23 cellular contexts compared by ENCODE assay signal in the genomic region with DNA sequence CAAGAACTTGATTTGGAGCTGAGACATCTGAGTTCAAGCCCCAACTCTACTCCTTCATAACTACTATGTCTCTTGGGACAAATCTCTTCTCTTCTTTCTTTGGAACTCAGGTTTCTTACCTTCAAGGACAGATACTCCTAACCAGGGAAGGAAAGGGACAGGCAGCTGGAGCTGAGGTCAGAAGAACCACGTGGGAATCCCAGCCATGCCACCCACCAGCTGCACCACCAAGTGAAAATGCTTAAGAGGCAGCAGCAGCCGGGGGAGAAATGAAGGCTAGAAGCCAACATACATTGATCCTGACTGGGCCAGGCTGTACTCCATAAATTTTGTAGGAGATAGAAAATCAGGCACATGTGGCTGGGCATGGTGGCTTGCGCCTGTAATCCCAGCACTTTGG. TPM values are rescaled to one million over a fixed set of nuclear protein-coding genes. Genes with fewer than 3 reads are reported as not detected.
DNase-seq lines count a peak whose midpoint lies in the region; ATAC-seq and TF ChIP-seq lines count a peak whose summit lies in the region.
"Had no signal": no experiment of that assay in that cellular context is flagged by ENCODE, and none has a peak within 500 bp of the region (broad histone marks: within the 10 kb centered on the region; RNA-seq: fewer than 3 reads in every experiment).

No MANE protein-coding gene starts in this region.

- TF ChIP-seq CTCF in GM10248 (IDR thresholded peaks at IDR 0.05; ENCODE audit: control extremely low read depth, extremely low read depth, low read depth, missing control alignments): no peak
- no peak for TF ChIP-seq CTCF in IMR-90 (conservative IDR thresholded peaks at IDR 0.05; ENCODE audit: low read depth, low read length)
- TF ChIP-seq CTCF in transverse colon (IDR thresholded peaks at IDR 0.05): no peak
- TF ChIP-seq CTCF in mucosa of descending colon (IDR thresholded peaks at IDR 0.05): no peak

- peak overlapping the region; percentile 91 for H4K91ac ChIP-seq in IMR-90 (ENCODE audit: insufficient read depth, low read depth, low read length)
- no peak overlapping the region for H4K91ac ChIP-seq in trophoblast cell (ENCODE audit: low read depth, low read length)

- H4K8ac ChIP-seq in IMR-90 (ENCODE audit: low read depth in 2 of 2, low read length in 2 of 2) (peak overlapping the region; percentile 79 to 85), trophoblast cell (ENCODE audit: low read depth, low read length) (no peak overlapping the region)

- H2BK5ac ChIP-seq in IMR-90 (ENCODE audit: low read depth, low read length, poor library complexity, severe bottlenecking): peak overlapping the region; percentile 77
- no peak overlapping the region for H2BK5ac ChIP-seq in trophoblast cell (ENCODE audit: low read depth, low read length, poor library complexity)

- no peaks in the 10 kb centered on the region for H3K9me3 ChIP-seq in IMR-90 (ENCODE audit: control insufficient read depth, insufficient read depth, low read length)
- H3K9me3 ChIP-seq in trophoblast cell (ENCODE audit: insufficient read depth, low read depth, low read length): peaks cover 18% of the 10 kb centered on the region
- H3K9me3 ChIP-seq in transverse colon: no peaks in the 10 kb centered on the region
- no peaks in the 10 kb centered on the region for H3K9me3 ChIP-seq in mucosa of descending colon
- H3K9me3 ChIP-seq: A549, BE2C had no signal

- WGBS in IMR-90 (ENCODE audit: extremely low coverage in 2 of 2, insufficient read length in 1 of 2), 2 experiments: no CpG with 5 or more reads among the region's 3 CpGs
- no CpG with 5 or more reads among the region's 3 CpGs for WGBS in trophoblast cell (ENCODE audit: extremely low coverage, insufficient coverage, insufficient read length)
- 64% methylated on average over 3 of the region's 3 CpGs; no CpG with 5 or more reads in 1 of the 2 donors for WGBS in transverse colon (ENCODE audit: low coverage in 1 of 2), 2 donors

- H2AK5ac ChIP-seq in IMR-90 (ENCODE audit: low read depth, low read length) (peak overlapping the region; percentile 69), trophoblast cell (ENCODE audit: low read length) (no peak overlapping the region)

- H3K4me1 ChIP-seq in IMR-90 (ENCODE audit: control insufficient read depth, insufficient read depth, low read length) (peaks cover 20% of the 10 kb centered on the region), trophoblast cell (ENCODE audit: control insufficient read depth in 1 of 2, insufficient read depth in 2 of 2, low read length in 2 of 2) (no peaks in the 10 kb centered on the region), transverse colon (no peaks in the 10 kb centered on the region), mucosa of descending colon (ENCODE audit: low read depth) (no peaks in the 10 kb centered on the region)
- H3K4me1 ChIP-seq: BE2C had no signal

- H4K12ac ChIP-seq in trophoblast cell (ENCODE audit: low read depth, low read length): no peak overlapping the region

- BruUV-seq in IMR-90 (replicated peaks; lab: Mats Ljungman, UMichigan): no TSS peak

- peak overlapping the region; percentile 96 for H3K18ac ChIP-seq in IMR-90 (ENCODE audit: low read depth, low read length)
- H3K18ac ChIP-seq in trophoblast cell (ENCODE audit: low read length): no peak overlapping the region

- no peaks in the 10 kb centered on the region for H4K20me1 ChIP-seq in IMR-90 (ENCODE audit: insufficient read depth, low read length)
- H4K20me1 ChIP-seq: BLaER1 treated with 17β-estradiol and CSF1 and Interleukin-3, amounts not matched to agents 10 nM and 100 nM had no signal

- peaks cover 21% of the 10 kb centered on the region for H3K9me1 ChIP-seq in IMR-90 (ENCODE audit: insufficient read depth, low read length)

- peak overlapping the region; percentile 83 for H2BK20ac ChIP-seq in IMR-90 (ENCODE audit: low read depth, low read length)

- H2AK9ac ChIP-seq in IMR-90 (replicated peaks; ENCODE audit: low read depth, low read length, poor library complexity): no peak overlapping the region

- H2BK120ac ChIP-seq in IMR-90 (ENCODE audit: low read depth, low read length) (peak overlapping the region; percentile 97), trophoblast cell (ENCODE audit: insufficient read depth, low read length, poor library complexity) (no peak overlapping the region)

- in situ Hi-C loops in IMR-90 (cut with MboI; ENCODE audit: low sequenced_read_pairs) (no loop called here), transverse colon (cut with MboI; ENCODE audit: low pct_ligation_motif_present in 1 of 4, low pct_unique_long_range_greater_than_20kb in 1 of 4, low sequenced_read_pairs in 3 of 4) (no loop called here)

- peak overlapping the region; percentile 12 for H3K14ac ChIP-seq in IMR-90 (replicated peaks; ENCODE audit: low read depth, low read length)
- H3K14ac ChIP-seq in trophoblast cell (ENCODE audit: low read length): no peak overlapping the region

- H3K27ac ChIP-seq in IMR-90 (ENCODE audit: insufficient read depth, low read length): peak overlapping the region; percentile 86
- no peak overlapping the region for H3K27ac ChIP-seq in trophoblast cell (ENCODE audit: low read depth, low read length)
- H3K27ac ChIP-seq in transverse colon: no peak overlapping the region
- H3K27ac ChIP-seq: BLaER1 treated with 17β-estradiol and CSF1 and Interleukin-3, amounts not matched to agents 10 nM and 100 nM had no signal

- H4K5ac ChIP-seq in IMR-90 (ENCODE audit: low read depth, low read length): peak overlapping the region; percentile 90

- H3K9ac ChIP-seq in IMR-90 (ENCODE audit: low read depth, low read length) (no peak overlapping the region), trophoblast cell (ENCODE audit: low read length) (no peak overlapping the region)
- H3K9ac ChIP-seq: BLaER1 treated with 17β-estradiol and CSF1 and Interleukin-3, amounts not matched to agents 10 nM and 100 nM had no signal

- TF ChIP-seq POLR2A in IMR-90 (IDR thresholded peaks at IDR 0.05; ENCODE audit: low read depth, low read length): no peak
- TF ChIP-seq POLR2A in transverse colon (IDR thresholded peaks at IDR 0.05): no peak

- H3K36me3 ChIP-seq in IMR-90 (ENCODE audit: control insufficient read depth, insufficient read depth, low read length) (no peaks in the 10 kb centered on the region), trophoblast cell (ENCODE audit: control insufficient read depth in 1 of 2, insufficient read depth in 2 of 2, low read length in 2 of 2) (no peaks in the 10 kb centered on the region), transverse colon (no peaks in the 10 kb centered on the region), mucosa of descending colon (ENCODE audit: low read depth) (no peaks in the 10 kb centered on the region)
- H3K36me3 ChIP-seq: BE2C; BLaER1 treated with 17β-estradiol and CSF1 and Interleukin-3, amounts not matched to agents 10 nM and 100 nM had no signal

- CTCF ChIA-PET in GM10248 (lab: Yijun Ruan, JAX) (interaction anchor here (1.4 kb wide), 1 partner anchor 207 kb away, joined by 3 read pairs; no protein-coding TSS in a partner anchor), IMR-90 (lab: Yijun Ruan, JAX) (no interaction called here)

- H3K27me3 ChIP-seq in IMR-90 (ENCODE audit: control insufficient read depth, insufficient read depth, low read length): no peaks in the 10 kb centered on the region
- H3K27me3 ChIP-seq in trophoblast cell (ENCODE audit: insufficient read depth, low read length): peaks cover 2% of the 10 kb centered on the region
- H3K27me3 ChIP-seq in transverse colon: no peaks in the 10 kb centered on the region
- H3K27me3 ChIP-seq: BLaER1 treated with 17β-estradiol and CSF1 and Interleukin-3, amounts not matched to agents 10 nM and 100 nM had no signal

- H3K4ac ChIP-seq in IMR-90 (ENCODE audit: low read depth, low read length) (peak overlapping the region; percentile 79), trophoblast cell (ENCODE audit: low read depth, low read length) (no peak overlapping the region)

- TF ChIP-seq EP300 in transverse colon (IDR thresholded peaks at IDR 0.05; ENCODE audit: low read depth): no peak

- peak overlapping the region; percentile 37 for H2AFZ ChIP-seq in IMR-90 (replicated peaks; ENCODE audit: low read length, poor library complexity)
- no peak overlapping the region for H2AFZ ChIP-seq in trophoblast cell (ENCODE audit: insufficient read depth, low read length, poor library complexity)
- H2AFZ ChIP-seq: GM23338 had no signal

- POLR2A ChIA-PET in GM10248 (lab: Yijun Ruan, JAX): no interaction called here
- POLR2A ChIA-PET in IMR-90 (lab: Charles Lee; ENCODE audit: unreplicated experiment): interaction anchor here (0.7 kb wide), 1 partner anchor 28 kb away, joined by 3 read pairs; no protein-coding TSS in a partner anchor

- dilution Hi-C loops in IMR-90 (cut with HindIII; ENCODE audit: low sequenced_read_pairs, unreplicated experiment): no loop called here

- peak overlapping the region; percentile 62 for H3K23ac ChIP-seq in IMR-90 (ENCODE audit: low read depth, low read length)
- H3K23ac ChIP-seq in trophoblast cell (ENCODE audit: low read length): no peak overlapping the region

- H3K4me2 ChIP-seq in IMR-90 (ENCODE audit: low read depth, low read length): no peak overlapping the region
- peak overlapping the region; percentile 30 for H3K4me2 ChIP-seq in trophoblast cell (ENCODE audit: low read length)
- H3K4me2 ChIP-seq: GM23338 had no signal

- intact Hi-C loops in IMR-90 (cut with micrococcal nuclease): no loop called here
- intact Hi-C loops in transverse colon (cut with DNase I; ENCODE audit: low total_unique reads): no loop called here
- intact Hi-C loops in mucosa of descending colon (cut with DNase I, micrococcal nuclease): loop anchor here in 1 of 2 donors (10.0 kb wide), 1 partner anchor 284 kb away; no protein-coding TSS in a partner anchor

- no peak for TF ChIP-seq RAD21 in IMR-90 (IDR thresholded peaks at IDR 0.05; ENCODE audit: low read length)

- peak; percentile 2 for DNase-seq in GM10248 (ENCODE audit: extremely low spot score)
- no peak for DNase-seq in IMR-90
- DNase-seq in islet precursor cell: peak; percentile 30
- peak in 1 of 2 donors; percentile 17 for DNase-seq in trophoblast cell
- no peak for DNase-seq in transverse colon
- no peak for DNase-seq in mucosa of descending colon
- DNase-seq in GM19240 (ENCODE audit: insufficient read length, low spot score): no peak
- DNase-seq: 8988T; ACHN; AML-193; BE2C; CD4-positive, alpha-beta T cell; CD8-positive, alpha-beta memory T cell; DMS 273 treated with DMSO at 0.1 percent for 48 hours; DMS79; GF-D8; H9 had no signal

- H3K79me1 ChIP-seq in IMR-90 (ENCODE audit: low read depth in 1 of 2, low read length in 2 of 2): no peaks in the 10 kb centered on the region
- H3K79me1 ChIP-seq in trophoblast cell (ENCODE audit: low read length): no peaks in the 10 kb centered on the region

- peak overlapping the region; percentile 71; the same call in 2 of the 3 replicates for H2BK15ac ChIP-seq in IMR-90 (ENCODE audit: low read depth, low read length)

- ATAC-seq in IMR-90 (ENCODE audit: low read depth) (no peak), mucosa of descending colon (no peak)
- ATAC-seq: GM23338 had no signal

- peak overlapping the region; percentile 67 for H3K56ac ChIP-seq in IMR-90 (ENCODE audit: extremely low read depth, insufficient read depth, low read length)

- H3K4me3 ChIP-seq in IMR-90 (ENCODE audit: insufficient read depth, low read depth, low read length) (no peak overlapping the region), trophoblast cell (ENCODE audit: low read depth, low read length) (no peak overlapping the region), transverse colon (no peak overlapping the region), mucosa of descending colon (no peak overlapping the region)
- H3K4me3 ChIP-seq: A549; BLaER1 treated with 17β-estradiol and CSF1 and Interleukin-3, amounts not matched to agents 10 nM and 100 nM; GM23338 had no signal

- H3K79me2 ChIP-seq in trophoblast cell (ENCODE audit: control insufficient read depth, insufficient read depth, low read length, poor library complexity): no peaks in the 10 kb centered on the region

- H2BK12ac ChIP-seq in trophoblast cell (ENCODE audit: low read length): no peak overlapping the region

RNA-seq across cellular contexts. Expression of a gene that starts 9.6 kb away (rescaled TPM):
- total RNA-seq in IMR-90 (2012; rRNA removed) (not detected in 2 replicates), transverse colon (not detected), mucosa of descending colon (not detected)
- not detected in 2 replicates for polyA plus RNA-seq in IMR-90 (2012; rRNA removed)
- polyA plus RNA-seq in IMR-90 (2012; cell fraction: cytosol; rRNA removed): not detected in 2 replicates
- not detected in 2 replicates for polyA plus RNA-seq in IMR-90 (2012; cell fraction: nucleus; rRNA removed; ENCODE audit: low replicate concordance)
- polyA plus RNA-seq in trophoblast cell (2013): not detected in 2 replicates
- total RNA-seq: CD4-positive, alpha-beta T cell; CD8-positive, alpha-beta memory T cell; G401; GM23338; H4; H9 had no signal
- polyA plus RNA-seq: A549; CD14-positive monocyte; CD8-positive, alpha-beta memory T cell; GM23338 had no signal

RNA-seq across cellular contexts. Expression of a gene that starts 20.7 kb away (rescaled TPM):
- total RNA-seq in IMR-90 (2012; rRNA removed) (not detected in 2 replicates), transverse colon (not detected), mucosa of descending colon (not detected)
- not detected in 2 replicates for polyA plus RNA-seq in IMR-90 (2012; rRNA removed)
- polyA plus RNA-seq in IMR-90 (2012; cell fraction: cytosol; rRNA removed): not detected in 2 replicates
- polyA plus RNA-seq in IMR-90 (2012; cell fraction: nucleus; rRNA removed; ENCODE audit: low replicate concordance): not detected in 2 replicates
- not detected in 2 replicates for polyA plus RNA-seq in trophoblast cell (2013)
- total RNA-seq: CD4-positive, alpha-beta T cell; CD8-positive, alpha-beta memory T cell; G401; GM23338; H4; H9 had no signal
- polyA plus RNA-seq: A549; CD14-positive monocyte; CD8-positive, alpha-beta memory T cell; GM23338 had no signal

RNA-seq across cellular contexts. Expression of a gene that starts 37.1 kb away (rescaled TPM):
- total RNA-seq in IMR-90 (2012; rRNA removed) (not detected in 2 replicates), transverse colon (not detected), mucosa of descending colon (not detected)
- not detected in 2 replicates for polyA plus RNA-seq in IMR-90 (2012; rRNA removed)
- polyA plus RNA-seq in IMR-90 (2012; cell fraction: cytosol; rRNA removed): not detected in 2 replicates
- polyA plus RNA-seq in IMR-90 (2012; cell fraction: nucleus; rRNA removed; ENCODE audit: low replicate concordance): not detected in 2 replicates
- not detected in 2 replicates for polyA plus RNA-seq in trophoblast cell (2013)
- total RNA-seq: CD4-positive, alpha-beta T cell; CD8-positive, alpha-beta memory T cell; G401; GM23338; H4; H9 had no signal
- polyA plus RNA-seq: A549; CD14-positive monocyte; CD8-positive, alpha-beta memory T cell; GM23338 had no signal

RNA-seq across cellular contexts. Expression of a gene that starts 49.2 kb away (rescaled TPM):
- total RNA-seq in IMR-90 (2012; rRNA removed) (22.2 and 38.3 TPM in 2 replicates), transverse colon (10 to 100 TPM in 3 of 4 donors, 1 to 10 TPM in 1; 4.6 to 16.4 (median 12.8) TPM), mucosa of descending colon (10 to 100 TPM; 15.0 to 18.4 (median 17.4) TPM)
- 8.7 and 10.1 TPM in 2 replicates for polyA plus RNA-seq in IMR-90 (2012; rRNA removed)
- polyA plus RNA-seq in IMR-90 (2012; cell fraction: cytosol; rRNA removed): 4.5 and 4.6 TPM in 2 replicates
- 1.8 and 4.0 TPM in 2 replicates for polyA plus RNA-seq in IMR-90 (2012; cell fraction: nucleus; rRNA removed; ENCODE audit: low replicate concordance)
- 16.5 and 16.9 TPM in 2 replicates for polyA plus RNA-seq in trophoblast cell (2013)

RNA-seq across cellular contexts. Expression of a gene that starts 55.4 kb away (rescaled TPM):
- total RNA-seq in IMR-90 (2012; rRNA removed) (not detected in 2 replicates), transverse colon (not detected), mucosa of descending colon (not detected)
- polyA plus RNA-seq in IMR-90 (2012; rRNA removed): not detected in 2 replicates
- not detected in 2 replicates for polyA plus RNA-seq in IMR-90 (2012; cell fraction: cytosol; rRNA removed)
- not detected in 2 replicates for polyA plus RNA-seq in IMR-90 (2012; cell fraction: nucleus; rRNA removed; ENCODE audit: low replicate concordance)
- polyA plus RNA-seq in trophoblast cell (2013): not detected in 2 replicates
- total RNA-seq: CD4-positive, alpha-beta T cell; CD8-positive, alpha-beta memory T cell; G401; GM23338; H4; H9 had no signal
- polyA plus RNA-seq: A549; CD14-positive monocyte; CD8-positive, alpha-beta memory T cell; GM23338 had no signal

Comparison
In these comparisons a context has a peak if more than half of its experiments do, and no peak if none do; other contexts are left out.
1. DNase-seq: peak in GM10248 (single experiment) and islet precursor cell (single experiment); none in IMR-90 (single experiment), transverse colon (single experiment), mucosa of descending colon (0 of 3) and GM19240 (single experiment).